In genomic region chr4:119189638-119190037, GRCh38 we compare ENCODE assay signal across 2 cellular contexts.
A peak's percentile ranks its signal among the peaks of the same experiment; 100 is the strongest.
TF ChIP-seq lines count a peak whose summit lies in the region.

No MANE protein-coding gene starts in this region.

TF ChIP-seq in liver, 16 proteins besides CTCF, POLR2A, EP300 and RAD21:
- TF ChIP-seq NR2F2 (IDR thresholded peaks at IDR 0.05): peak; percentile 15
- peak; percentile 38 for TF ChIP-seq SP1 (IDR thresholded peaks at IDR 0.05)
- TF ChIP-seq, protein P1, sequence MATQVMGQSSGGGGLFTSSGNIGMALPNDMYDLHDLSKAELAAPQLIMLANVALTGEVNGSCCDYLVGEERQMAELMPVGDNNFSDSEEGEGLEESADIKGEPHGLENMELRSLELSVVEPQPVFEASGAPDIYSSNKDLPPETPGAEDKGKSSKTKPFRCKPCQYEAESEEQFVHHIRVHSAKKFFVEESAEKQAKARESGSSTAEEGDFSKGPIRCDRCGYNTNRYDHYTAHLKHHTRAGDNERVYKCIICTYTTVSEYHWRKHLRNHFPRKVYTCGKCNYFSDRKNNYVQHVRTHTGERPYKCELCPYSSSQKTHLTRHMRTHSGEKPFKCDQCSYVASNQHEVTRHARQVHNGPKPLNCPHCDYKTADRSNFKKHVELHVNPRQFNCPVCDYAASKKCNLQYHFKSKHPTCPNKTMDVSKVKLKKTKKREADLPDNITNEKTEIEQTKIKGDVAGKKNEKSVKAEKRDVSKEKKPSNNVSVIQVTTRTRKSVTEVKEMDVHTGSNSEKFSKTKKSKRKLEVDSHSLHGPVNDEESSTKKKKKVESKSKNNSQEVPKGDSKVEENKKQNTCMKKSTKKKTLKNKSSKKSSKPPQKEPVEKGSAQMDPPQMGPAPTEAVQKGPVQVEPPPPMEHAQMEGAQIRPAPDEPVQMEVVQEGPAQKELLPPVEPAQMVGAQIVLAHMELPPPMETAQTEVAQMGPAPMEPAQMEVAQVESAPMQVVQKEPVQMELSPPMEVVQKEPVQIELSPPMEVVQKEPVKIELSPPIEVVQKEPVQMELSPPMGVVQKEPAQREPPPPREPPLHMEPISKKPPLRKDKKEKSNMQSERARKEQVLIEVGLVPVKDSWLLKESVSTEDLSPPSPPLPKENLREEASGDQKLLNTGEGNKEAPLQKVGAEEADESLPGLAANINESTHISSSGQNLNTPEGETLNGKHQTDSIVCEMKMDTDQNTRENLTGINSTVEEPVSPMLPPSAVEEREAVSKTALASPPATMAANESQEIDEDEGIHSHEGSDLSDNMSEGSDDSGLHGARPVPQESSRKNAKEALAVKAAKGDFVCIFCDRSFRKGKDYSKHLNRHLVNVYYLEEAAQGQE (IDR thresholded peaks at IDR 0.05): no peak
- TF ChIP-seq RXRA (IDR thresholded peaks at IDR 0.05): peak; percentile 25 to 54
- TF ChIP-seq GABPA (IDR thresholded peaks at IDR 0.05 in 1 of 2, conservative IDR thresholded peaks at IDR 0.05 in 1 of 2): no peak

TF ChIP-seq in HepG2, 621 proteins besides CTCF, POLR2A, EP300 and RAD21:
- TF ChIP-seq, protein P2, sequence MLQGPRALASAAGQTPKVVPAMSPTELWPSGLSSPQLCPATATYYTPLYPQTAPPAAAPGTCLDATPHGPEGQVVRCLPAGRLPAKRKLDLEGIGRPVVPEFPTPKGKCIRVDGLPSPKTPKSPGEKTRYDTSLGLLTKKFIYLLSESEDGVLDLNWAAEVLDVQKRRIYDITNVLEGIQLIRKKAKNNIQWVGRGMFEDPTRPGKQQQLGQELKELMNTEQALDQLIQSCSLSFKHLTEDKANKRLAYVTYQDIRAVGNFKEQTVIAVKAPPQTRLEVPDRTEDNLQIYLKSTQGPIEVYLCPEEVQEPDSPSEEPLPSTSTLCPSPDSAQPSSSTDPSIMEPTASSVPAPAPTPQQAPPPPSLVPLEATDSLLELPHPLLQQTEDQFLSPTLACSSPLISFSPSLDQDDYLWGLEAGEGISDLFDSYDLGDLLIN (CRISPR knock-in tag; IDR thresholded peaks at IDR 0.05; ENCODE audit: borderline replicate concordance): no peak
- TF ChIP-seq, protein P3, sequence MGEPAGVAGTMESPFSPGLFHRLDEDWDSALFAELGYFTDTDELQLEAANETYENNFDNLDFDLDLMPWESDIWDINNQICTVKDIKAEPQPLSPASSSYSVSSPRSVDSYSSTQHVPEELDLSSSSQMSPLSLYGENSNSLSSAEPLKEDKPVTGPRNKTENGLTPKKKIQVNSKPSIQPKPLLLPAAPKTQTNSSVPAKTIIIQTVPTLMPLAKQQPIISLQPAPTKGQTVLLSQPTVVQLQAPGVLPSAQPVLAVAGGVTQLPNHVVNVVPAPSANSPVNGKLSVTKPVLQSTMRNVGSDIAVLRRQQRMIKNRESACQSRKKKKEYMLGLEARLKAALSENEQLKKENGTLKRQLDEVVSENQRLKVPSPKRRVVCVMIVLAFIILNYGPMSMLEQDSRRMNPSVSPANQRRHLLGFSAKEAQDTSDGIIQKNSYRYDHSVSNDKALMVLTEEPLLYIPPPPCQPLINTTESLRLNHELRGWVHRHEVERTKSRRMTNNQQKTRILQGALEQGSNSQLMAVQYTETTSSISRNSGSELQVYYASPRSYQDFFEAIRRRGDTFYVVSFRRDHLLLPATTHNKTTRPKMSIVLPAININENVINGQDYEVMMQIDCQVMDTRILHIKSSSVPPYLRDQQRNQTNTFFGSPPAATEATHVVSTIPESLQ (CRISPR knock-in tag; conservative IDR thresholded peaks at IDR 0.05): no peak
- TF ChIP-seq RELA (CRISPR knock-in tag; IDR thresholded peaks at IDR 0.05) (no peak), ZNF703 (CRISPR knock-in tag; IDR thresholded peaks at IDR 0.05; ENCODE audit: borderline replicate concordance) (no peak), ZNF33A (CRISPR knock-in tag; IDR thresholded peaks at IDR 0.05; ENCODE audit: borderline replicate concordance) (no peak), GPN1 (CRISPR knock-in tag; IDR thresholded peaks at IDR 0.05; ENCODE audit: borderline replicate concordance) (no peak), PHB2 (IDR thresholded peaks at IDR 0.05; ENCODE audit: partially characterized antibody) (no peak), SAFB2 (CRISPR knock-in tag; IDR thresholded peaks at IDR 0.05; ENCODE audit: borderline replicate concordance, low read depth) (no peak), ZBTB3 (CRISPR knock-in tag; IDR thresholded peaks at IDR 0.05; ENCODE audit: borderline replicate concordance, low read depth) (no peak), ZNF160 (CRISPR knock-in tag; IDR thresholded peaks at IDR 0.05) (no peak), IRF1 (CRISPR knock-in tag; IDR thresholded peaks at IDR 0.05; ENCODE audit: low read depth) (no peak), TBL1XR1 (IDR thresholded peaks at IDR 0.05; ENCODE audit: borderline replicate concordance, low read length, partially characterized antibody) (no peak), CHD4 (IDR thresholded peaks at IDR 0.05; ENCODE audit: borderline replicate concordance, low read length) (no peak), HMGA1 (CRISPR knock-in tag; conservative IDR thresholded peaks at IDR 0.05) (no peak), ZNF451 (CRISPR knock-in tag; IDR thresholded peaks at IDR 0.05) (no peak), ZFP36L2 (CRISPR knock-in tag; IDR thresholded peaks at IDR 0.05) (no peak)
- TF ChIP-seq, protein P4, sequence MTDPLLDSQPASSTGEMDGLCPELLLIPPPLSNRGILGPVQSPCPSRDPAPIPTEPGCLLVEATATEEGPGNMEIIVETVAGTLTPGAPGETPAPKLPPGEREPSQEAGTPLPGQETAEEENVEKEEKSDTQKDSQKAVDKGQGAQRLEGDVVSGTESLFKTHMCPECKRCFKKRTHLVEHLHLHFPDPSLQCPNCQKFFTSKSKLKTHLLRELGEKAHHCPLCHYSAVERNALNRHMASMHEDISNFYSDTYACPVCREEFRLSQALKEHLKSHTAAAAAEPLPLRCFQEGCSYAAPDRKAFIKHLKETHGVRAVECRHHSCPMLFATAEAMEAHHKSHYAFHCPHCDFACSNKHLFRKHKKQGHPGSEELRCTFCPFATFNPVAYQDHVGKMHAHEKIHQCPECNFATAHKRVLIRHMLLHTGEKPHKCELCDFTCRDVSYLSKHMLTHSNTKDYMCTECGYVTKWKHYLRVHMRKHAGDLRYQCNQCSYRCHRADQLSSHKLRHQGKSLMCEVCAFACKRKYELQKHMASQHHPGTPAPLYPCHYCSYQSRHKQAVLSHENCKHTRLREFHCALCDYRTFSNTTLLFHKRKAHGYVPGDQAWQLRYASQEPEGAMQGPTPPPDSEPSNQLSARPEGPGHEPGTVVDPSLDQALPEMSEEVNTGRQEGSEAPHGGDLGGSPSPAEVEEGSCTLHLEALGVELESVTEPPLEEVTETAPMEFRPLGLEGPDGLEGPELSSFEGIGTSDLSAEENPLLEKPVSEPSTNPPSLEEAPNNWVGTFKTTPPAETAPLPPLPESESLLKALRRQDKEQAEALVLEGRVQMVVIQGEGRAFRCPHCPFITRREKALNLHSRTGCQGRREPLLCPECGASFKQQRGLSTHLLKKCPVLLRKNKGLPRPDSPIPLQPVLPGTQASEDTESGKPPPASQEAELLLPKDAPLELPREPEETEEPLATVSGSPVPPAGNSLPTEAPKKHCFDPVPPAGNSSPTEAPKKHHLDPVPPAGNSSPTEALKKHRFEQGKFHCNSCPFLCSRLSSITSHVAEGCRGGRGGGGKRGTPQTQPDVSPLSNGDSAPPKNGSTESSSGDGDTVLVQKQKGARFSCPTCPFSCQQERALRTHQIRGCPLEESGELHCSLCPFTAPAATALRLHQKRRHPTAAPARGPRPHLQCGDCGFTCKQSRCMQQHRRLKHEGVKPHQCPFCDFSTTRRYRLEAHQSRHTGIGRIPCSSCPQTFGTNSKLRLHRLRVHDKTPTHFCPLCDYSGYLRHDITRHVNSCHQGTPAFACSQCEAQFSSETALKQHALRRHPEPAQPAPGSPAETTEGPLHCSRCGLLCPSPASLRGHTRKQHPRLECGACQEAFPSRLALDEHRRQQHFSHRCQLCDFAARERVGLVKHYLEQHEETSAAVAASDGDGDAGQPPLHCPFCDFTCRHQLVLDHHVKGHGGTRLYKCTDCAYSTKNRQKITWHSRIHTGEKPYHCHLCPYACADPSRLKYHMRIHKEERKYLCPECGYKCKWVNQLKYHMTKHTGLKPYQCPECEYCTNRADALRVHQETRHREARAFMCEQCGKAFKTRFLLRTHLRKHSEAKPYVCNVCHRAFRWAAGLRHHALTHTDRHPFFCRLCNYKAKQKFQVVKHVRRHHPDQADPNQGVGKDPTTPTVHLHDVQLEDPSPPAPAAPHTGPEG (CRISPR knock-in tag; IDR thresholded peaks at IDR 0.05): no peak
- TF ChIP-seq, protein P5, sequence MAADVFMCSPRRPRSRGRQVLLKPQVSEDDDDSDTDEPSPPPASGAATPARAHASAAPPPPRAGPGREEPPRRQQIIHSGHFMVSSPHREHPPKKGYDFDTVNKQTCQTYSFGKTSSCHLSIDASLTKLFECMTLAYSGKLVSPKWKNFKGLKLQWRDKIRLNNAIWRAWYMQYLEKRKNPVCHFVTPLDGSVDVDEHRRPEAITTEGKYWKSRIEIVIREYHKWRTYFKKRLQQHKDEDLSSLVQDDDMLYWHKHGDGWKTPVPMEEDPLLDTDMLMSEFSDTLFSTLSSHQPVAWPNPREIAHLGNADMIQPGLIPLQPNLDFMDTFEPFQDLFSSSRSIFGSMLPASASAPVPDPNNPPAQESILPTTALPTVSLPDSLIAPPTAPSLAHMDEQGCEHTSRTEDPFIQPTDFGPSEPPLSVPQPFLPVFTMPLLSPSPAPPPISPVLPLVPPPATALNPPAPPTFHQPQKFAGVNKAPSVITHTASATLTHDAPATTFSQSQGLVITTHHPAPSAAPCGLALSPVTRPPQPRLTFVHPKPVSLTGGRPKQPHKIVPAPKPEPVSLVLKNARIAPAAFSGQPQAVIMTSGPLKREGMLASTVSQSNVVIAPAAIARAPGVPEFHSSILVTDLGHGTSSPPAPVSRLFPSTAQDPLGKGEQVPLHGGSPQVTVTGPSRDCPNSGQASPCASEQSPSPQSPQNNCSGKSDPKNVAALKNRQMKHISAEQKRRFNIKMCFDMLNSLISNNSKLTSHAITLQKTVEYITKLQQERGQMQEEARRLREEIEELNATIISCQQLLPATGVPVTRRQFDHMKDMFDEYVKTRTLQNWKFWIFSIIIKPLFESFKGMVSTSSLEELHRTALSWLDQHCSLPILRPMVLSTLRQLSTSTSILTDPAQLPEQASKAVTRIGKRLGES (CRISPR knock-in tag; IDR thresholded peaks at IDR 0.05; ENCODE audit: borderline replicate concordance): no peak
